Comparison of ENCODE assay signal across 18 cellular contexts in genomic region chr12:124259168-124260066, GRCh38. TPM values are rescaled to one million over a fixed set of nuclear protein-coding genes. Genes with fewer than 3 reads are reported as not detected.
A peak's percentile ranks its signal among the peaks of the same experiment; 100 is the strongest.
DNase-seq lines count a peak whose midpoint lies in the region; ATAC-seq and TF ChIP-seq lines count a peak whose summit lies in the region.
"Had no signal": no experiment of that assay in that cellular context is flagged by ENCODE, and none has a peak within 500 bp of the region (broad histone marks: within the 10 kb centered on the region; RNA-seq: fewer than 3 reads in every experiment).

No MANE protein-coding gene starts in this region.

- 24 to 29% (median 27%) methylated on average over 23 of the region's 23 CpGs for WGBS in adrenal gland, 4 donors
- no CpG with 5 or more reads among the region's 23 CpGs for WGBS in neuronal stem cell (ENCODE audit: extremely low coverage in 2 of 2, insufficient read length in 2 of 2, insufficient replicate concordance in 1 of 2), 2 donors

- DNase-seq in GF-D8 (lab: John Stamatoyannopoulos, UW) = peak; percentile 44
- DNase-seq in NCI-H82 treated with DMSO at 0.1 percent for 48 hours (lab: John Stamatoyannopoulos, UW; ENCODE audit: unreplicated experiment) = peak; percentile 31
- peak in 5 of 7 donors; percentile 17 to 63 (median 33) for DNase-seq in adrenal gland
- peak; percentile 43 for DNase-seq in retina
- no peak for DNase-seq in neuronal stem cell (ENCODE audit: low spot score)
- DNase-seq: activated CD8-positive, alpha-beta memory T cell treated with anti-CD3 and anti-CD28 coated beads, Interleukin-2, amount 50 U/mL, for 48 hours; activated naive CD8-positive, alpha-beta T cell treated with anti-CD3 and anti-CD28 coated beads, Interleukin-2, amount 10 ng/mL, durations not matched to agents 7 days and 5 days; Calu3; immature natural killer cell; NCI-H1105; ovary; spleen; substantia nigra had no signal

- peaks cover 0 to 7% of the 10 kb centered on the region in 2 donors for H3K4me1 ChIP-seq in adrenal gland (replicated peaks in 1 of 2)
- H3K4me1 ChIP-seq in neuronal stem cell (ENCODE audit: control insufficient read depth in 2 of 2, insufficient read depth in 1 of 2, low read depth in 1 of 2, low read length in 2 of 2) = no peaks in the 10 kb centered on the region

- H4K91ac ChIP-seq in neuronal stem cell (ENCODE audit: low read depth, low read length, poor library complexity) = no peak overlapping the region

- H3K4me2 ChIP-seq in neuronal stem cell (ENCODE audit: insufficient read depth, low read length, poor library complexity, severe bottlenecking) = no peak overlapping the region

- H3K9ac ChIP-seq in neuronal stem cell (ENCODE audit: low read depth, low read length, poor library complexity) = no peak overlapping the region

- H3K27ac ChIP-seq in adrenal gland = no peak overlapping the region
- no peak overlapping the region for H3K27ac ChIP-seq in neuronal stem cell (replicated peaks; ENCODE audit: low read length)
- H3K27ac ChIP-seq: ovary, spleen had no signal

- intact Hi-C loops in adrenal gland (cut with DNase I) = no loop called here

- no peak overlapping the region for H2AFZ ChIP-seq in neuronal stem cell (ENCODE audit: low read length)

- no peak overlapping the region for H2BK5ac ChIP-seq in neuronal stem cell (ENCODE audit: low read length)

- TF ChIP-seq CTCF in adrenal gland (IDR thresholded peaks at IDR 0.05) = no peak

- no peak overlapping the region for H3K18ac ChIP-seq in neuronal stem cell (ENCODE audit: low read length)

- no peaks in the 10 kb centered on the region for H3K79me1 ChIP-seq in neuronal stem cell (ENCODE audit: low read depth, low read length)

- no peak overlapping the region for H3K14ac ChIP-seq in neuronal stem cell (ENCODE audit: low read length)

- H3K36me3 ChIP-seq in adrenal gland (replicated peaks in 1 of 2) = no peaks in the 10 kb centered on the region
- H3K36me3 ChIP-seq in neuronal stem cell (replicated peaks in 1 of 2; ENCODE audit: control insufficient read depth in 2 of 2, insufficient read depth in 2 of 2, low read length in 2 of 2) = no peaks in the 10 kb centered on the region
- H3K36me3 ChIP-seq: ovary, spleen had no signal

- H2AK5ac ChIP-seq in neuronal stem cell (ENCODE audit: low read depth, low read length) = no peak overlapping the region

- no peak overlapping the region for H2BK12ac ChIP-seq in neuronal stem cell (ENCODE audit: low read length)

- no peak overlapping the region for H3K23ac ChIP-seq in neuronal stem cell (ENCODE audit: low read depth, low read length, poor library complexity)

- H3K27me3 ChIP-seq in adrenal gland (no peaks in the 10 kb centered on the region), neuronal stem cell (ENCODE audit: control insufficient read depth in 3 of 3, insufficient read depth in 3 of 3, low read depth in 1 of 3, low read length in 3 of 3) (peaks cover 0 to 6% (median 0%) of the 10 kb centered on the region in 3 experiments)
- H3K27me3 ChIP-seq: ovary had no signal

- H3K9me3 ChIP-seq in adrenal gland (replicated peaks in 1 of 3) (no peaks in the 10 kb centered on the region), neuronal stem cell (replicated peaks in 1 of 2; ENCODE audit: control insufficient read depth in 2 of 2, insufficient read depth in 1 of 2, low read depth in 1 of 2, low read length in 2 of 2) (no peaks in the 10 kb centered on the region)
- H3K9me3 ChIP-seq: ovary, spleen had no signal

- H3K4me3 ChIP-seq in adrenal gland (peak overlapping the region in 1 of 4 donors; percentile 7), neuronal stem cell (ENCODE audit: low read length in 2 of 2) (no peak overlapping the region)
- H3K4me3 ChIP-seq: ovary, spleen had no signal

- no peak overlapping the region for H4K8ac ChIP-seq in neuronal stem cell (ENCODE audit: low read depth, low read length)

- TF ChIP-seq POLR2A in adrenal gland (IDR thresholded peaks at IDR 0.05) = no peak

- H2BK120ac ChIP-seq in neuronal stem cell (ENCODE audit: low read depth, low read length) = no peak overlapping the region

- ATAC-seq in GM21825 (IDR thresholded peaks at IDR 0.05; ENCODE audit: unreplicated experiment) (no peak), HG03196 (IDR thresholded peaks at IDR 0.05; ENCODE audit: unreplicated experiment) (no peak)
- ATAC-seq: Right ventricle myocardium inferior had no signal

- no peak overlapping the region for H2BK15ac ChIP-seq in neuronal stem cell (ENCODE audit: low read length)

- H3K4ac ChIP-seq in neuronal stem cell (ENCODE audit: low read length) = no peak overlapping the region

RNA-seq across cellular contexts. Expression of gene RFLNA, which starts 35.5 kb away (rescaled TPM):
- total RNA-seq in adrenal gland = 1 to 10 TPM in 5 of 8 donors, under 1 TPM in 2, not detected in 1; 0.88 to 3.9 (median 1.6) TPM
- polyA plus RNA-seq in adrenal gland = 1 to 10 TPM in 2 of 3 donors, under 1 TPM in 1; 0.38 to 1.9 (median 1.1) TPM
- 1.5 TPM for polyA plus RNA-seq in neuronal stem cell (2013, experiment 1 of 2)
- 2.0 TPM for polyA plus RNA-seq in neuronal stem cell (2013, experiment 2 of 2)
- total RNA-seq: activated naive CD8-positive, alpha-beta T cell treated with anti-CD3 and anti-CD28 coated beads, Interleukin-2, amount 10 ng/mL, durations not matched to agents 7 days and 5 days; Calu3; HT1080; NCI-H460 had no signal
- polyA plus RNA-seq: immature natural killer cell had no signal
